ENCODE assay signal across 12 cellular contexts in genomic region chr6:2396856-2397640, GRCh38.
DNase-seq lines count a peak whose midpoint lies in the region.
"Had no signal": no experiment of that assay in that cellular context is flagged by ENCODE, and none has a peak within 500 bp of the region (broad histone marks: within the 10 kb centered on the region; RNA-seq: fewer than 3 reads in every experiment).

No MANE protein-coding gene starts in this region.

- peak; percentile 68 for DNase-seq in Daoy (ENCODE audit: low read depth)
- DNase-seq in NCI-H345 (lab: John Stamatoyannopoulos, UW): peak; percentile 34
- DNase-seq in dedifferentiated amniotic fluid mesenchymal stem cell (ENCODE audit: extremely low spot score): peak; percentile 81
- peak; percentile 86 for DNase-seq in myocyte (ENCODE audit: low read depth)
- DNase-seq in GM19240 (ENCODE audit: insufficient read length, low spot score): no peak
- no peak for DNase-seq in cerebellar cortex (ENCODE audit: low spot score)
- no peak for DNase-seq in activated CD4-positive, alpha-beta T cell treated with anti-CD3 and anti-CD28 coated beads, Interleukin-2, amount 50 U/mL, for 1 hour
- no peak for DNase-seq in SW 1271 (lab: John Stamatoyannopoulos, UW)
- DNase-seq: activated CD4-positive, alpha-beta T cell treated with anti-CD3 and anti-CD28 coated beads, Interleukin-2, amount 10 ng/mL, durations not matched to agents 24 days and 14 days; activated naive CD4-positive, alpha-beta T cell treated with Interleukin-2 at 50 U/mL for 16 hours; effector CD8-positive, alpha-beta T cell; immature natural killer cell had no signal

Comparison
In these comparisons a context has a peak if more than half of its experiments do, and no peak if none do; other contexts are left out.
1. DNase-seq: peak in Daoy (single experiment), NCI-H345 (single experiment), dedifferentiated amniotic fluid mesenchymal stem cell (single experiment) and myocyte (single experiment); none in GM19240 (single experiment), cerebellar cortex (single experiment), activated CD4-positive, alpha-beta T cell treated with anti-CD3 and anti-CD28 coated beads, Interleukin-2, amount 50 U/mL, for 1 hour (single experiment) and SW 1271 (0 of 2).